In the genomic region with DNA sequence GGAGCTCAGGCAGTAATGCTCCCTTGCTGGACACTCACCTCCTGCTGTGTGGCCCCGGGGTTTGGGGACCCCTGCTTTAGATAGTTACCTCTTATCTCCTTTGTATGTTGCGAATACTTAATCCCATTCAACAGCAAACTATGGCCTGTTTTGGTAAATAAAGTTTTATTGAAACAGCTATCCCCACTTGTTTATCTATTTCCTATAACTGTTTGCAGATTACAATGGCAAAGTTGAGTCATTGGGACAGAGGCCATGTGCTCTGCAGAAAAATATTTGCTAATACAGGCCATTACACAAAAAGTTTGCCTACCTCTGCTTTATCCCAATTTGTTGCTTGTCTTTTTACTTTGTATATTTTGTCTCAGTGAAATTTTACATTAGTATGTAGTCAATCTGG, we compare ENCODE assay signal across 19 cellular contexts.
"Had no signal": no experiment of that assay in that cellular context is flagged by ENCODE, and none has a peak within 500 bp of the region (broad histone marks: within the 10 kb centered on the region; RNA-seq: fewer than 3 reads in every experiment).

No MANE protein-coding gene starts in this region.

- H3K9me3 ChIP-seq: colonic mucosa, esophagus squamous epithelium, gastrocnemius medialis, mucosa of descending colon, neutrophil, thoracic aorta, transverse colon had no signal

- ATAC-seq: gastrocnemius medialis; left cardiac atrium; mucosa of descending colon; naive thymus-derived CD8-positive, alpha-beta T cell had no signal

- H3K27ac ChIP-seq: colonic mucosa, esophagus squamous epithelium, gastrocnemius medialis, left ventricle myocardium inferior, neutrophil, right atrium auricular region, stomach, thoracic aorta, transverse colon had no signal

- FAIRE-seq: keratinocyte, small intestine had no signal

- H3K36me3 ChIP-seq: colonic mucosa, esophagus squamous epithelium, gastrocnemius medialis, left ventricle myocardium inferior, neutrophil, right atrium auricular region, stomach, thoracic aorta, transverse colon had no signal

- DNase-seq: colonic mucosa; dermis blood vessel endothelial cell; esophagus squamous epithelium; gastrocnemius medialis; left cardiac atrium; left ventricle myocardium inferior; mucosa of descending colon; naive thymus-derived CD8-positive, alpha-beta T cell; small intestine; stimulated activated CD4-positive, alpha-beta T cell treated with anti-CD3 and anti-CD28 coated beads, Interleukin-12 subunit alpha, Interleukin-12 subunit beta, amount 100 ng/mL, for 4 hours; stimulated activated naive CD4-positive, alpha-beta T cell; stomach; substantia nigra; transverse colon had no signal

- H3K27me3 ChIP-seq: colonic mucosa, right atrium auricular region had no signal

- H3K4me3 ChIP-seq: colonic mucosa, esophagus squamous epithelium, gastrocnemius medialis, left ventricle myocardium inferior, lung, mucosa of descending colon, right atrium auricular region, stomach, thoracic aorta, transverse colon had no signal

- H3K4me3 Mint-ChIP-seq: naive thymus-derived CD8-positive, alpha-beta T cell had no signal

- H3K4me1 ChIP-seq: colonic mucosa, gastrocnemius medialis, left ventricle myocardium inferior, right atrium auricular region, stomach, transverse colon had no signal
